Comparison of ENCODE assay signal across 1 cellular context in genomic region chr3:149224736-149225594, GRCh38.
A peak's percentile ranks its signal among the peaks of the same experiment; 100 is the strongest.
TF ChIP-seq lines count a peak whose summit lies in the region.

No MANE protein-coding gene starts in this region.

TF ChIP-seq in HepG2, 621 proteins besides CTCF, POLR2A, EP300 and RAD21 (continued from another document and continues in another):
- no peak; the same call in 1 of the 2 replicates for TF ChIP-seq ZBED4 (CRISPR knock-in tag; IDR thresholded peaks at IDR 0.05; ENCODE audit: borderline replicate concordance)
- no peak for TF ChIP-seq MTA3 (CRISPR knock-in tag; IDR thresholded peaks at IDR 0.05)
- no peak for TF ChIP-seq PCBP1 (IDR thresholded peaks at IDR 0.05; ENCODE audit: borderline replicate concordance, low read depth, low read length)
- peak; percentile 92 for TF ChIP-seq PAXIP1 (CRISPR knock-in tag; conservative IDR thresholded peaks at IDR 0.05)
- TF ChIP-seq RNF2 (conservative IDR thresholded peaks at IDR 0.05; ENCODE audit: low read depth) = no peak
- no peak for TF ChIP-seq HOXA5 (CRISPR knock-in tag; IDR thresholded peaks at IDR 0.05)
- TF ChIP-seq SIX1 (CRISPR knock-in tag; IDR thresholded peaks at IDR 0.05; ENCODE audit: borderline replicate concordance) = peak; percentile 68
- peak; percentile 84 for TF ChIP-seq MIER2 (CRISPR knock-in tag; IDR thresholded peaks at IDR 0.05)
- no peak for TF ChIP-seq KLF15 (CRISPR knock-in tag; IDR thresholded peaks at IDR 0.05; ENCODE audit: borderline replicate concordance)
- no peak for TF ChIP-seq ZSCAN5A (CRISPR knock-in tag; IDR thresholded peaks at IDR 0.05; ENCODE audit: borderline replicate concordance)
- no peak for TF ChIP-seq PAWR (CRISPR knock-in tag; IDR thresholded peaks at IDR 0.05; ENCODE audit: borderline replicate concordance)
- peak; percentile 44; the same call in 1 of the 2 replicates for TF ChIP-seq ZNF800 (CRISPR knock-in tag; IDR thresholded peaks at IDR 0.05)
- no peak for TF ChIP-seq POLR2AphosphoS2 (IDR thresholded peaks at IDR 0.05; ENCODE audit: low read depth, low read length)
- no peak for TF ChIP-seq SP4 (CRISPR knock-in tag; IDR thresholded peaks at IDR 0.05)
- TF ChIP-seq SATB2 (CRISPR knock-in tag; IDR thresholded peaks at IDR 0.05) = peak; percentile 32; the same call in 1 of the 2 replicates
- peak; percentile 96 for TF ChIP-seq ZBTB43 (CRISPR knock-in tag; conservative IDR thresholded peaks at IDR 0.05)
- TF ChIP-seq JUN (CRISPR knock-in tag; IDR thresholded peaks at IDR 0.05) = peak; percentile 16; the same call in 1 of the 2 replicates
- no peak; the same call in 1 of the 2 replicates for TF ChIP-seq ATM (IDR thresholded peaks at IDR 0.05; ENCODE audit: borderline replicate concordance)
- TF ChIP-seq ZNF460 (CRISPR knock-in tag; IDR thresholded peaks at IDR 0.05; ENCODE audit: borderline replicate concordance) = no peak; the same call in 1 of the 2 replicates
- TF ChIP-seq JDP2 (CRISPR knock-in tag; IDR thresholded peaks at IDR 0.05; ENCODE audit: borderline replicate concordance) = no peak; the same call in 1 of the 2 replicates
- peak; percentile 81 for TF ChIP-seq KAT8 (CRISPR knock-in tag; IDR thresholded peaks at IDR 0.05)
- TF ChIP-seq ZNF331 (CRISPR knock-in tag; IDR thresholded peaks at IDR 0.05) = peak; percentile 93
- peak; percentile 71; the same call in 1 of the 2 replicates for TF ChIP-seq YEATS4 (CRISPR knock-in tag; IDR thresholded peaks at IDR 0.05; ENCODE audit: borderline replicate concordance)
- peak; percentile 73; the same call in 1 of the 2 replicates for TF ChIP-seq ZNF124 (CRISPR knock-in tag; IDR thresholded peaks at IDR 0.05)
- no peak for TF ChIP-seq RBM39 (IDR thresholded peaks at IDR 0.05; ENCODE audit: low read depth, low read length, poor library complexity, severe bottlenecking)
- TF ChIP-seq DNMT1 (CRISPR knock-in tag; IDR thresholded peaks at IDR 0.05) = no peak
- no peak for TF ChIP-seq PLRG1 (conservative IDR thresholded peaks at IDR 0.05)
- peak; percentile 80; the same call in 1 of the 2 replicates for TF ChIP-seq ZBTB21 (CRISPR knock-in tag; IDR thresholded peaks at IDR 0.05)
- TF ChIP-seq SYNCRIP (IDR thresholded peaks at IDR 0.05; ENCODE audit: insufficient read depth, low read depth, low read length) = no peak
- TF ChIP-seq TBX3 (IDR thresholded peaks at IDR 0.05; ENCODE audit: borderline replicate concordance) = peak; percentile 78
- peak; percentile 78; the same call in 1 of the 2 replicates for TF ChIP-seq BRF2 (CRISPR knock-in tag; IDR thresholded peaks at IDR 0.05)
- no peak for TF ChIP-seq AGO1 (IDR thresholded peaks at IDR 0.05; ENCODE audit: low read depth, low read length, poor library complexity, severe bottlenecking)
- no peak for TF ChIP-seq ZNF441 (CRISPR knock-in tag; IDR thresholded peaks at IDR 0.05; ENCODE audit: borderline replicate concordance)
- TF ChIP-seq KAT2B (IDR thresholded peaks at IDR 0.05; ENCODE audit: borderline replicate concordance, low read depth, low read length) = no peak
- no peak for TF ChIP-seq THYN1 (CRISPR knock-in tag; IDR thresholded peaks at IDR 0.05; ENCODE audit: borderline replicate concordance, low read depth)
- 0 out of 2 replicates have a peak, but pooled peaks have one; percentile 45 for TF ChIP-seq TSC22D2 (CRISPR knock-in tag; IDR thresholded peaks at IDR 0.05; ENCODE audit: borderline replicate concordance)
- peak; percentile 88 for TF ChIP-seq FOXA3 (CRISPR knock-in tag; IDR thresholded peaks at IDR 0.05)
- no peak for TF ChIP-seq ZNF142 (CRISPR knock-in tag; IDR thresholded peaks at IDR 0.05)
- TF ChIP-seq PBX3 (CRISPR knock-in tag; IDR thresholded peaks at IDR 0.05; ENCODE audit: borderline replicate concordance) = no peak
- TF ChIP-seq HOXA3 (CRISPR knock-in tag; IDR thresholded peaks at IDR 0.05) = peak; percentile 84
- TF ChIP-seq LCORL (IDR thresholded peaks at IDR 0.05) = 0 out of 2 replicates have a peak, but pooled peaks have one; percentile 43
- peak; percentile 86 for TF ChIP-seq LCORL (CRISPR knock-in tag; IDR thresholded peaks at IDR 0.05)
- no peak for TF ChIP-seq SMARCE1 (IDR thresholded peaks at IDR 0.05; ENCODE audit: borderline replicate concordance)
